13 cellular contexts compared by ENCODE assay signal in genomic region chr22:39184586-39185577, GRCh38. TPM values are rescaled to one million over a fixed set of nuclear protein-coding genes. Genes with fewer than 3 reads are reported as not detected.
DNase-seq lines count a peak whose midpoint lies in the region; ATAC-seq, FAIRE-seq and TF ChIP-seq lines count a peak whose summit lies in the region.
"Had no signal": no experiment of that assay in that cellular context is flagged by ENCODE, and none has a peak within 500 bp of the region (broad histone marks: within the 10 kb centered on the region; RNA-seq: fewer than 3 reads in every experiment).

No MANE protein-coding gene starts in this region.

- no peaks in the 10 kb centered on the region for H4K20me1 ChIP-seq in SK-N-SH (ENCODE audit: insufficient read depth)
- H4K20me1 ChIP-seq: BLaER1 had no signal

- H3K27ac ChIP-seq in ectodermal cell (ENCODE audit: insufficient read depth, low read depth, low read length, poor library complexity, severe bottlenecking) (peak overlapping the region; percentile 30), left lung (peak overlapping the region; percentile 61 to 83), SK-N-SH (ENCODE audit: low read depth in 2 of 2, low read length in 1 of 2) (peak overlapping the region in 1 of 2 experiments; percentile 11; a peak in 1 of 4 replicates)
- H3K27ac ChIP-seq: BLaER1, epithelial cell of prostate, testis had no signal

- no peak overlapping the region for H3K4me2 ChIP-seq in SK-N-SH
- H3K4me2 ChIP-seq: BLaER1 had no signal

- intact Hi-C loops in left lung (cut with DNase I) = no loop called here
- intact Hi-C loops in activated CD8-positive, alpha-beta T cell treated with anti-CD3 and anti-CD28 coated beads for 36 hours (cut with micrococcal nuclease) = no loop called here

- H3K4me1 Mint-ChIP-seq in stimulated activated memory B cell treated with anti-CD40 and anti-IgM and Interleukin-4, amounts not matched to agents 10 μg/mL and 1 μg/mL and 100 μg/mL, for 72 hours = no peaks in the 10 kb centered on the region
- no peaks in the 10 kb centered on the region for H3K4me1 Mint-ChIP-seq in activated CD8-positive, alpha-beta T cell treated with anti-CD3 and anti-CD28 coated beads for 36 hours (ENCODE audit: low read depth)
- H3K4me1 Mint-ChIP-seq in T-helper 17 cell = peaks cover 2% of the 10 kb centered on the region

- POLR2A ChIA-PET in SK-N-SH (lab: Yijun Ruan, JAX) = interaction anchor here (1.0 kb wide), 2 partner anchors 134 to 135 kb away, joined by 3 read pairs; no protein-coding TSS in a partner anchor
- POLR2A ChIA-PET in activated CD8-positive, alpha-beta T cell treated with anti-CD3 and anti-CD28 coated beads for 36 hours (lab: Charles Lee) = interaction anchor here (1.8 kb wide), 1 partner anchor 134 kb away, joined by 4 read pairs; the partner anchor contains the start of gene RPL3

- H3K27me3 ChIP-seq in ectodermal cell (ENCODE audit: control insufficient read depth, insufficient read depth, low read length, poor library complexity, severe bottlenecking) (no peaks in the 10 kb centered on the region), left lung (no peaks in the 10 kb centered on the region), SK-N-SH (ENCODE audit: insufficient read depth) (no peaks in the 10 kb centered on the region)
- H3K27me3 ChIP-seq: BLaER1, testis had no signal

- H3K36me3 Mint-ChIP-seq in stimulated activated memory B cell treated with anti-CD40 and anti-IgM and Interleukin-4, amounts not matched to agents 10 μg/mL and 1 μg/mL and 100 μg/mL, for 72 hours = no peaks in the 10 kb centered on the region
- H3K36me3 Mint-ChIP-seq in activated CD8-positive, alpha-beta T cell treated with anti-CD3 and anti-CD28 coated beads for 36 hours (ENCODE audit: low read depth) = no peaks in the 10 kb centered on the region
- H3K36me3 Mint-ChIP-seq in T-helper 17 cell (ENCODE audit: low read depth) = no peaks in the 10 kb centered on the region

- H3K4me1 ChIP-seq in ectodermal cell (ENCODE audit: control insufficient read depth, insufficient read depth, low read length) (peaks cover 3% of the 10 kb centered on the region), left lung (peaks cover 5 to 22% of the 10 kb centered on the region in 2 donors), SK-N-SH (ENCODE audit: control insufficient read depth in 1 of 2, insufficient read depth in 2 of 2, low read depth in 1 of 2, low read length in 1 of 2) (peaks cover 0 to 11% of the 10 kb centered on the region in 2 experiments; a peak in 1 of 4 replicates)
- H3K4me1 ChIP-seq: BLaER1 had no signal

- H3F3A ChIP-seq in SK-N-SH (replicated peaks; ENCODE audit: insufficient read depth) = no peaks in the 10 kb centered on the region

- H3K4me3 ChIP-seq in ectodermal cell (ENCODE audit: insufficient read depth, low read depth, low read length) = no peak overlapping the region
- H3K4me3 ChIP-seq in left lung = no peak overlapping the region
- no peak overlapping the region for H3K4me3 ChIP-seq in SK-N-SH (ENCODE audit: low read depth in 2 of 2, low read length in 1 of 2)
- H3K4me3 ChIP-seq: BLaER1, testis had no signal

- peak; percentile 28 for FAIRE-seq in HTR-8/SVneo (lab: Jason Lieb, UNC)

- H3K27ac Mint-ChIP-seq in stimulated activated memory B cell treated with anti-CD40 and anti-IgM and Interleukin-4, amounts not matched to agents 10 μg/mL and 1 μg/mL and 100 μg/mL, for 72 hours = no peak overlapping the region
- H3K27ac Mint-ChIP-seq in activated CD8-positive, alpha-beta T cell treated with anti-CD3 and anti-CD28 coated beads for 36 hours = no peak overlapping the region
- H3K27ac Mint-ChIP-seq in T-helper 17 cell = no peak overlapping the region
- H3K27ac Mint-ChIP-seq: immature natural killer cell had no signal

- CTCF ChIA-PET in SK-N-SH (lab: Yijun Ruan, JAX) = interaction anchor here (1.1 kb wide), 1 partner anchor 128 kb away, joined by 3 read pairs; no protein-coding TSS in a partner anchor
- CTCF ChIA-PET in activated CD8-positive, alpha-beta T cell treated with anti-CD3 and anti-CD28 coated beads for 36 hours (lab: Charles Lee) = interaction anchor here (1.6 kb wide), 1 partner anchor 14 kb away, joined by 7 read pairs; no protein-coding TSS in a partner anchor

- H3K9me3 Mint-ChIP-seq in stimulated activated memory B cell treated with anti-CD40 and anti-IgM and Interleukin-4, amounts not matched to agents 10 μg/mL and 1 μg/mL and 100 μg/mL, for 72 hours = peaks cover 5% of the 10 kb centered on the region
- no peaks in the 10 kb centered on the region for H3K9me3 Mint-ChIP-seq in activated CD8-positive, alpha-beta T cell treated with anti-CD3 and anti-CD28 coated beads for 36 hours
- H3K9me3 Mint-ChIP-seq: immature natural killer cell had no signal

- TF ChIP-seq CTCF in left lung (IDR thresholded peaks at IDR 0.05) (no peak), SK-N-SH (IDR thresholded peaks at IDR 0.05) (no peak)
- TF ChIP-seq CTCF in activated CD8-positive, alpha-beta T cell treated with anti-CD3 and anti-CD28 coated beads for 36 hours (IDR thresholded peaks at IDR 0.05) = no peak

- H3K9ac ChIP-seq in SK-N-SH = no peak overlapping the region
- H3K9ac ChIP-seq: BLaER1 had no signal

- ATAC-seq in left lung (peak; percentile 38), T-helper 17 cell (no peak)
- ATAC-seq in stimulated activated memory B cell treated with anti-CD40 and anti-IgM and Interleukin-4, amounts not matched to agents 10 μg/mL and 1 μg/mL and 100 μg/mL, for 72 hours = peak; percentile 27
- ATAC-seq in activated CD8-positive, alpha-beta T cell treated with anti-CD3 and anti-CD28 coated beads for 36 hours = no peak

- no peak for TF ChIP-seq EP300 in SK-N-SH (IDR thresholded peaks at IDR 0.05; ENCODE audit: borderline replicate concordance in 1 of 2, low read depth in 1 of 2, low read length in 1 of 2)

- H2AFZ ChIP-seq in SK-N-SH (ENCODE audit: low read depth) = no peak overlapping the region

- H3K36me3 ChIP-seq in ectodermal cell (ENCODE audit: control insufficient read depth, insufficient read depth, low read length) (no peaks in the 10 kb centered on the region), left lung (no peaks in the 10 kb centered on the region), SK-N-SH (replicated peaks in 1 of 2; ENCODE audit: control insufficient read depth in 1 of 2, insufficient read depth in 2 of 2, low read length in 1 of 2) (no peaks in the 10 kb centered on the region)
- H3K36me3 ChIP-seq: BLaER1 had no signal

- no peak for TF ChIP-seq RAD21 in SK-N-SH (IDR thresholded peaks at IDR 0.05; ENCODE audit: low read length)

- H3K9me2 ChIP-seq in SK-N-SH = no peaks in the 10 kb centered on the region

- peaks cover 32% of the 10 kb centered on the region for H3K27me3 Mint-ChIP-seq in stimulated activated memory B cell treated with anti-CD40 and anti-IgM and Interleukin-4, amounts not matched to agents 10 μg/mL and 1 μg/mL and 100 μg/mL, for 72 hours
- H3K27me3 Mint-ChIP-seq in activated CD8-positive, alpha-beta T cell treated with anti-CD3 and anti-CD28 coated beads for 36 hours = no peaks in the 10 kb centered on the region
- H3K27me3 Mint-ChIP-seq in T-helper 17 cell = peaks cover 11% of the 10 kb centered on the region

- no peaks in the 10 kb centered on the region for H3K79me2 ChIP-seq in SK-N-SH (ENCODE audit: insufficient read depth)

- H3K9me3 ChIP-seq in ectodermal cell (ENCODE audit: control insufficient read depth, low read length) = no peaks in the 10 kb centered on the region
- H3K9me3 ChIP-seq in left lung = no peaks in the 10 kb centered on the region
- no peaks in the 10 kb centered on the region for H3K9me3 ChIP-seq in SK-N-SH
- no peaks in the 10 kb centered on the region for H3K9me3 ChIP-seq in T-helper 17 cell (ENCODE audit: control insufficient read depth, low read length, poor library complexity, severe bottlenecking)
- H3K9me3 ChIP-seq: testis had no signal

- no peak for DNase-seq in HTR-8/SVneo (ENCODE audit: insufficient read length, low spot score)
- no peak for DNase-seq in left lung
- no peak for DNase-seq in SK-N-SH
- no peak for DNase-seq in activated CD8-positive, alpha-beta T cell treated with anti-CD3 and anti-CD28 coated beads for 36 hours
- DNase-seq in T-helper 17 cell = no peak
- no peak for DNase-seq in NCI-H1694 (lab: John Stamatoyannopoulos, UW)
- DNase-seq: immature natural killer cell, NCI-H2081 had no signal

- no peak overlapping the region for H3K4me3 Mint-ChIP-seq in stimulated activated memory B cell treated with anti-CD40 and anti-IgM and Interleukin-4, amounts not matched to agents 10 μg/mL and 1 μg/mL and 100 μg/mL, for 72 hours
- no peak overlapping the region for H3K4me3 Mint-ChIP-seq in activated CD8-positive, alpha-beta T cell treated with anti-CD3 and anti-CD28 coated beads for 36 hours
- no peak overlapping the region for H3K4me3 Mint-ChIP-seq in T-helper 17 cell

- WGBS in ectodermal cell, 2 experiments = 91 to 93% methylated on average over 23 of the region's 23 CpGs
- 86% methylated on average over 13 of the region's 23 CpGs for WGBS in SK-N-SH (ENCODE audit: low lambda C conversion rate)

TF ChIP-seq in SK-N-SH, 30 proteins besides CTCF, POLR2A, EP300 and RAD21 (continues in another document):
- TF ChIP-seq EZH2phosphoT487 (IDR thresholded peaks at IDR 0.05; ENCODE audit: borderline replicate concordance, low read depth) = no peak
- TF ChIP-seq CHD2 (IDR thresholded peaks at IDR 0.05; ENCODE audit: low read length, partially characterized antibody) = no peak

RNA-seq across cellular contexts. Expression of gene CBX7, which starts 32.4 kb away (rescaled TPM):
- 5.6 TPM for polyA plus RNA-seq in ectodermal cell (2013, experiment 1 of 4)
- polyA plus RNA-seq in ectodermal cell (2013, experiment 2 of 4) = 6.0 TPM
- 6.4 TPM for polyA plus RNA-seq in ectodermal cell (2013, experiment 3 of 4)
- 7.3 TPM for polyA plus RNA-seq in ectodermal cell (2013, experiment 4 of 4)
- 10 to 100 TPM; 17.1 to 17.7 TPM for total RNA-seq in left lung
- polyA plus RNA-seq in SK-N-SH (2012; rRNA removed) = 2.3 and 2.7 TPM in 2 replicates
- 1.4 and 2.3 TPM in 2 replicates for polyA plus RNA-seq in SK-N-SH (2012; cell fraction: cytosol; rRNA removed)
- 8.3 and 9.9 TPM in 2 replicates for polyA plus RNA-seq in SK-N-SH (2012; cell fraction: nucleus; rRNA removed)
- total RNA-seq in activated CD8-positive, alpha-beta T cell treated with anti-CD3 and anti-CD28 coated beads for 36 hours = 10 to 100 TPM; 23.6 to 25.0 TPM
- 10 to 100 TPM; 73.9 to 87.9 TPM for total RNA-seq in T-helper 17 cell

RNA-seq across cellular contexts. Expression of gene PDGFB, which starts 59.9 kb away (rescaled TPM):
- 0.76 TPM for polyA plus RNA-seq in ectodermal cell (2013, experiment 1 of 4)
- 0.94 TPM for polyA plus RNA-seq in ectodermal cell (2013, experiment 2 of 4)
- 0.64 TPM for polyA plus RNA-seq in ectodermal cell (2013, experiment 3 of 4)
- polyA plus RNA-seq in ectodermal cell (2013, experiment 4 of 4) = 1.2 TPM
- 10 to 100 TPM; 21.9 to 28.2 TPM for total RNA-seq in left lung
- 0.19 and 0.44 TPM in 2 replicates for polyA plus RNA-seq in SK-N-SH (2012; rRNA removed)
- 0.06 and 0.16 TPM in 2 replicates for polyA plus RNA-seq in SK-N-SH (2012; cell fraction: cytosol; rRNA removed)
- polyA plus RNA-seq in SK-N-SH (2012; cell fraction: nucleus; rRNA removed) = 0.11 and 0.16 TPM in 2 replicates
- 1 to 10 TPM; 1.7 to 3.0 TPM for total RNA-seq in activated CD8-positive, alpha-beta T cell treated with anti-CD3 and anti-CD28 coated beads for 36 hours
- 1 to 10 TPM; 2.8 to 4.4 TPM for total RNA-seq in T-helper 17 cell

Comparison
In these comparisons a context has a peak if more than half of its experiments do, and no peak if none do; other contexts are left out.
1. ATAC-seq: peak in left lung (single experiment) and stimulated activated memory B cell treated with anti-CD40 and anti-IgM and Interleukin-4, amounts not matched to agents 10 μg/mL and 1 μg/mL and 100 μg/mL, for 72 hours (single experiment); none in activated CD8-positive, alpha-beta T cell treated with anti-CD3 and anti-CD28 coated beads for 36 hours (single experiment) and T-helper 17 cell (single experiment).
2. RNA of gene PDGFB, which starts 59.9 kb away (total RNA-seq): 21.9 to 28.2 TPM in left lung; 2.8 to 4.4 TPM in T-helper 17 cell and 1.7 to 3.0 TPM in activated CD8-positive, alpha-beta T cell treated with anti-CD3 and anti-CD28 coated beads for 36 hours; every median in the first group is over 4 times any median in the second.